ENCODE assay signal across 24 cellular contexts in genomic region chr1:25733271-25733670, GRCh38.
A peak's percentile ranks its signal among the peaks of the same experiment; 100 is the strongest.
DNase-seq lines count a peak whose midpoint lies in the region; ATAC-seq and TF ChIP-seq lines count a peak whose summit lies in the region.
"Had no signal": no experiment of that assay in that cellular context is flagged by ENCODE, and none has a peak within 500 bp of the region (broad histone marks: within the 10 kb centered on the region; RNA-seq: fewer than 3 reads in every experiment).

No MANE protein-coding gene starts in this region.

- peak; percentile 33 for DNase-seq in activated effector memory CD4-positive, alpha-beta T cell treated with anti-CD3 and anti-CD28 coated beads, Interleukin-2, amount 50 U/mL, for 16 hours
- DNase-seq in activated effector memory CD4-positive, alpha-beta T cell treated with Interleukin-2 at 50 U/mL for 16 hours = no peak
- DNase-seq in CD4-positive, CD25-positive, alpha-beta regulatory T cell = no peak
- DNase-seq in WTC11 (ENCODE audit: low spot score) (no peak), neural crest cell (ENCODE audit: low read depth, low spot score) (no peak), occipital lobe (lab: John Stamatoyannopoulos, UW) (no peak), NCI-H1417 treated with DMSO at 0.1 percent for 48 hours (lab: John Stamatoyannopoulos, UW) (no peak)
- DNase-seq: DMS153, GM23248, HFFc6, KBM-7, MG63, NCI-H1105 treated with DMSO at 0.1 percent for 48 hours, NCI-H2029, NCI-H2227 treated with DMSO at 0.1 percent for 48 hours, NCI-H526 treated with DMSO at 0.1 percent for 48 hours, SHP77 treated with DMSO at 0.1 percent for 48 hours had no signal

- H3K27me3 Mint-ChIP-seq in CD4-positive, CD25-positive, alpha-beta regulatory T cell = peaks cover 14% of the 10 kb centered on the region
- H3K27me3 Mint-ChIP-seq in WTC11 (ENCODE audit: low read depth) (no peaks in the 10 kb centered on the region), neural crest cell (ENCODE audit: low read depth) (no peaks in the 10 kb centered on the region)

- H3K27ac ChIP-seq in CD4-positive, CD25-positive, alpha-beta regulatory T cell (ENCODE audit: insufficient read depth, low read length, poor library complexity, severe bottlenecking) = no peak overlapping the region
- H3K27ac ChIP-seq: 22Rv1, C4-2B, GM23248, RWPE1, SK-N-MC had no signal

- peaks cover 0 to 65% (median 18%) of the 10 kb centered on the region in 4 donors for H3K4me1 Mint-ChIP-seq in CD4-positive, CD25-positive, alpha-beta regulatory T cell
- H3K4me1 Mint-ChIP-seq in WTC11 (peaks cover 3% of the 10 kb centered on the region), neural crest cell (peaks cover 25% of the 10 kb centered on the region)

- no peak overlapping the region for H3K4me3 Mint-ChIP-seq in CD4-positive, CD25-positive, alpha-beta regulatory T cell
- H3K4me3 Mint-ChIP-seq in WTC11 (no peak overlapping the region), neural crest cell (no peak overlapping the region)
- H3K4me3 Mint-ChIP-seq: B cell, HFFc6 had no signal

- H3K36me3 Mint-ChIP-seq in CD4-positive, CD25-positive, alpha-beta regulatory T cell = peaks cover 4% of the 10 kb centered on the region
- H3K36me3 Mint-ChIP-seq in WTC11 = no peaks in the 10 kb centered on the region
- H3K36me3 Mint-ChIP-seq in neural crest cell (ENCODE audit: low read depth) = no peaks in the 10 kb centered on the region

- no peaks in the 10 kb centered on the region for H3K9me3 ChIP-seq in CD4-positive, CD25-positive, alpha-beta regulatory T cell (ENCODE audit: control insufficient read depth in 2 of 2, low read length in 2 of 2)
- H3K9me3 ChIP-seq: HAP-1, MG63 had no signal

- H3K9me3 Mint-ChIP-seq in CD4-positive, CD25-positive, alpha-beta regulatory T cell = peaks cover 0 to 1% (median 0%) of the 10 kb centered on the region in 7 donors
- H3K9me3 Mint-ChIP-seq in WTC11 = no peaks in the 10 kb centered on the region
- no peaks in the 10 kb centered on the region for H3K9me3 Mint-ChIP-seq in neural crest cell

- H3K27me3 ChIP-seq in CD4-positive, CD25-positive, alpha-beta regulatory T cell (ENCODE audit: control insufficient read depth, insufficient read depth, low read length) = no peaks in the 10 kb centered on the region
- H3K27me3 ChIP-seq: MG63 had no signal

- no peak overlapping the region for H3K4me3 ChIP-seq in CD4-positive, CD25-positive, alpha-beta regulatory T cell (ENCODE audit: low read depth, low read length)
- H3K4me3 ChIP-seq: GM23248, HAP-1, MG63, SK-N-MC had no signal

- POLR2A ChIA-PET in WTC11 (lab: Charles Lee) = no interaction called here

- peak overlapping the region in 2 of 3 donors; percentile 63 to 82 for H3K27ac Mint-ChIP-seq in CD4-positive, CD25-positive, alpha-beta regulatory T cell
- H3K27ac Mint-ChIP-seq in WTC11 = peak overlapping the region; percentile 48
- peak overlapping the region; percentile 38 for H3K27ac Mint-ChIP-seq in neural crest cell (ENCODE audit: unreplicated experiment)
- H3K27ac Mint-ChIP-seq: B cell, HFFc6 had no signal

- TF ChIP-seq CTCF in WTC11 (IDR thresholded peaks at IDR 0.05) = no peak
- TF ChIP-seq CTCF in neural crest cell (conservative IDR thresholded peaks at IDR 0.05) = no peak

- no peak for ATAC-seq in CD4-positive, CD25-positive, alpha-beta regulatory T cell (ENCODE audit: low read depth in 2 of 2)
- no peak for ATAC-seq in WTC11
- ATAC-seq in GM18519 (IDR thresholded peaks at IDR 0.05; ENCODE audit: low FRiP score, unreplicated experiment) = no peak

- H3K36me3 ChIP-seq in CD4-positive, CD25-positive, alpha-beta regulatory T cell (ENCODE audit: control insufficient read depth, insufficient read depth, low read length) = no peaks in the 10 kb centered on the region
- H3K36me3 ChIP-seq: HAP-1, MG63 had no signal

- CTCF ChIA-PET in WTC11 (lab: Charles Lee) = interaction anchor here (0.8 to 1.0 kb wide), 3 partner anchors 8 to 65 kb away, joined by 3 to 5 read pairs (median 3); no protein-coding TSS in a partner anchor

- H3K4me1 ChIP-seq in CD4-positive, CD25-positive, alpha-beta regulatory T cell (ENCODE audit: control insufficient read depth, insufficient read depth, low read length, poor library complexity, severe bottlenecking) = peaks cover 23% of the 10 kb centered on the region
- H3K4me1 ChIP-seq: HAP-1 had no signal

TF ChIP-seq in WTC11, 78 proteins besides CTCF, POLR2A, EP300 and RAD21:
- no peak for TF ChIP-seq JAZF1 (CRISPR knock-in tag; IDR thresholded peaks at IDR 0.05)
- no peak for TF ChIP-seq ATF6 (CRISPR knock-in tag; IDR thresholded peaks at IDR 0.05)
- TF ChIP-seq PREB (CRISPR knock-in tag; IDR thresholded peaks at IDR 0.05; ENCODE audit: borderline replicate concordance) = no peak
- TF ChIP-seq MAX (CRISPR knock-in tag; IDR thresholded peaks at IDR 0.05) = no peak
- TF ChIP-seq E2F1 (CRISPR knock-in tag; IDR thresholded peaks at IDR 0.05) = no peak
- TF ChIP-seq TCF7 (CRISPR knock-in tag; IDR thresholded peaks at IDR 0.05; ENCODE audit: low read depth) = no peak
- no peak for TF ChIP-seq SOX15 (CRISPR knock-in tag; IDR thresholded peaks at IDR 0.05)
- no peak for TF ChIP-seq ETV6 (CRISPR knock-in tag; IDR thresholded peaks at IDR 0.05)
- TF ChIP-seq AFF4 (CRISPR knock-in tag; IDR thresholded peaks at IDR 0.05; ENCODE audit: borderline replicate concordance) = no peak
